1 cellular context compared by ENCODE assay signal in the genomic region with DNA sequence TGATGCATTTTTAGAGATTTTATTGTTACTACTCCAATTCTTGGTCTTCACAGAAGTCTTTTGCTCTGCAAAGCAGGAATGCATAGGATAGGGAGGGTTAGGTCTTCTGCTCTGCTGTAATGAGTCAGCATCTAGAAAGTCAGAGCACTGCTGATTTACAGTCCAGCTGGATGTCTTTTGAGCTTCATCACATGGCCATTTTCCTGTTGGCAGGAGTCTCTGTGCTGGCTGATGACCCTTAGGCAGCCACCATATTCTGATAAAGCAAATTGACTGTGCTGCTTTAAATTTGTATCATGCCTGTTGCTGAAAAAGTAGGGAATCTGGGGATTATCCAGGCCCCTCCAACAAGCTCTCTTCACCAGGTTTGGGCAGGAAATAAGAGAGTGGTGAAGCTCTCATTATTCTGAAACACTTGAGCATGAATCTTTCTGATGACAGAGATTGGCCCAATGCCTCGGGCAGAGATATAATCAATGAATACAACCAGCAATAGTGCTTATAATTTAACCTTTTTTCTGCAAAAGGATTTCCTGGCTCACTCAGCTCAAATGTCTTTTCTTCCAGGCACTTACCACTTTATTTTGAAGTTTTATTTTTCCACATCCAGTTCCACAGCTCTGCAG.
TF ChIP-seq lines count a peak whose summit lies in the region.

No MANE protein-coding gene starts in this region.

TF ChIP-seq in WTC11, 78 proteins besides CTCF, POLR2A, EP300 and RAD21 (continued from another document):
- TF ChIP-seq, protein P1, sequence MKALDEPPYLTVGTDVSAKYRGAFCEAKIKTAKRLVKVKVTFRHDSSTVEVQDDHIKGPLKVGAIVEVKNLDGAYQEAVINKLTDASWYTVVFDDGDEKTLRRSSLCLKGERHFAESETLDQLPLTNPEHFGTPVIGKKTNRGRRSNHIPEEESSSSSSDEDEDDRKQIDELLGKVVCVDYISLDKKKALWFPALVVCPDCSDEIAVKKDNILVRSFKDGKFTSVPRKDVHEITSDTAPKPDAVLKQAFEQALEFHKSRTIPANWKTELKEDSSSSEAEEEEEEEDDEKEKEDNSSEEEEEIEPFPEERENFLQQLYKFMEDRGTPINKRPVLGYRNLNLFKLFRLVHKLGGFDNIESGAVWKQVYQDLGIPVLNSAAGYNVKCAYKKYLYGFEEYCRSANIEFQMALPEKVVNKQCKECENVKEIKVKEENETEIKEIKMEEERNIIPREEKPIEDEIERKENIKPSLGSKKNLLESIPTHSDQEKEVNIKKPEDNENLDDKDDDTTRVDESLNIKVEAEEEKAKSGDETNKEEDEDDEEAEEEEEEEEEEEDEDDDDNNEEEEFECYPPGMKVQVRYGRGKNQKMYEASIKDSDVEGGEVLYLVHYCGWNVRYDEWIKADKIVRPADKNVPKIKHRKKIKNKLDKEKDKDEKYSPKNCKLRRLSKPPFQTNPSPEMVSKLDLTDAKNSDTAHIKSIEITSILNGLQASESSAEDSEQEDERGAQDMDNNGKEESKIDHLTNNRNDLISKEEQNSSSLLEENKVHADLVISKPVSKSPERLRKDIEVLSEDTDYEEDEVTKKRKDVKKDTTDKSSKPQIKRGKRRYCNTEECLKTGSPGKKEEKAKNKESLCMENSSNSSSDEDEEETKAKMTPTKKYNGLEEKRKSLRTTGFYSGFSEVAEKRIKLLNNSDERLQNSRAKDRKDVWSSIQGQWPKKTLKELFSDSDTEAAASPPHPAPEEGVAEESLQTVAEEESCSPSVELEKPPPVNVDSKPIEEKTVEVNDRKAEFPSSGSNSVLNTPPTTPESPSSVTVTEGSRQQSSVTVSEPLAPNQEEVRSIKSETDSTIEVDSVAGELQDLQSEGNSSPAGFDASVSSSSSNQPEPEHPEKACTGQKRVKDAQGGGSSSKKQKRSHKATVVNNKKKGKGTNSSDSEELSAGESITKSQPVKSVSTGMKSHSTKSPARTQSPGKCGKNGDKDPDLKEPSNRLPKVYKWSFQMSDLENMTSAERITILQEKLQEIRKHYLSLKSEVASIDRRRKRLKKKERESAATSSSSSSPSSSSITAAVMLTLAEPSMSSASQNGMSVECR (CRISPR knock-in tag; IDR thresholded peaks at IDR 0.05; ENCODE audit: borderline replicate concordance), result no peak
- TF ChIP-seq PRRX2 (CRISPR knock-in tag; IDR thresholded peaks at IDR 0.05) (no peak), ZNF671 (CRISPR knock-in tag; IDR thresholded peaks at IDR 0.05) (no peak), ZNF219 (CRISPR knock-in tag; IDR thresholded peaks at IDR 0.05; ENCODE audit: borderline replicate concordance) (no peak), GABPB1 (CRISPR knock-in tag; IDR thresholded peaks at IDR 0.05) (no peak), FOXJ3 (CRISPR knock-in tag; IDR thresholded peaks at IDR 0.05; ENCODE audit: borderline replicate concordance) (no peak), OVOL2 (CRISPR knock-in tag; IDR thresholded peaks at IDR 0.05; ENCODE audit: borderline replicate concordance) (no peak), NFATC4 (CRISPR knock-in tag; IDR thresholded peaks at IDR 0.05) (no peak), ZNF263 (CRISPR knock-in tag; IDR thresholded peaks at IDR 0.05; ENCODE audit: low read depth) (no peak)
- TF ChIP-seq, protein P2, sequence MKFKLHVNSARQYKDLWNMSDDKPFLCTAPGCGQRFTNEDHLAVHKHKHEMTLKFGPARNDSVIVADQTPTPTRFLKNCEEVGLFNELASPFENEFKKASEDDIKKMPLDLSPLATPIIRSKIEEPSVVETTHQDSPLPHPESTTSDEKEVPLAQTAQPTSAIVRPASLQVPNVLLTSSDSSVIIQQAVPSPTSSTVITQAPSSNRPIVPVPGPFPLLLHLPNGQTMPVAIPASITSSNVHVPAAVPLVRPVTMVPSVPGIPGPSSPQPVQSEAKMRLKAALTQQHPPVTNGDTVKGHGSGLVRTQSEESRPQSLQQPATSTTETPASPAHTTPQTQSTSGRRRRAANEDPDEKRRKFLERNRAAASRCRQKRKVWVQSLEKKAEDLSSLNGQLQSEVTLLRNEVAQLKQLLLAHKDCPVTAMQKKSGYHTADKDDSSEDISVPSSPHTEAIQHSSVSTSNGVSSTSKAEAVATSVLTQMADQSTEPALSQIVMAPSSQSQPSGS (CRISPR knock-in tag; IDR thresholded peaks at IDR 0.05; ENCODE audit: borderline replicate concordance, low read depth), result no peak
- TF ChIP-seq, protein P3, sequence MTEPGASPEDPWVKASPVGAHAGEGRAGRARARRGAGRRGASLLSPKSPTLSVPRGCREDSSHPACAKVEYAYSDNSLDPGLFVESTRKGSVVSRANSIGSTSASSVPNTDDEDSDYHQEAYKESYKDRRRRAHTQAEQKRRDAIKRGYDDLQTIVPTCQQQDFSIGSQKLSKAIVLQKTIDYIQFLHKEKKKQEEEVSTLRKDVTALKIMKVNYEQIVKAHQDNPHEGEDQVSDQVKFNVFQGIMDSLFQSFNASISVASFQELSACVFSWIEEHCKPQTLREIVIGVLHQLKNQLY (CRISPR knock-in tag; IDR thresholded peaks at IDR 0.05), result no peak
- TF ChIP-seq, protein P4, sequence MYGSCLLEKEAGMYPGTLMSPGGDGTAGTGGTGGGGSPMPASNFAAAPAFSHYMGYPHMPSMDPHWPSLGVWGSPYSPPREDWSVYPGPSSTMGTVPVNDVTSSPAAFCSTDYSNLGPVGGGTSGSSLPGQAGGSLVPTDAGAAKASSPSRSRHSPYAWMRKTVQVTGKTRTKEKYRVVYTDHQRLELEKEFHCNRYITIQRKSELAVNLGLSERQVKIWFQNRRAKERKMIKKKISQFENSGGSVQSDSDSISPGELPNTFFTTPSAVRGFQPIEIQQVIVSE (CRISPR knock-in tag; IDR thresholded peaks at IDR 0.05; ENCODE audit: borderline replicate concordance), result no peak
TF ChIP-seq in WTC11: peak in this region for 0.
